ENCODE assay signal across 1 cellular context in the genomic region with DNA sequence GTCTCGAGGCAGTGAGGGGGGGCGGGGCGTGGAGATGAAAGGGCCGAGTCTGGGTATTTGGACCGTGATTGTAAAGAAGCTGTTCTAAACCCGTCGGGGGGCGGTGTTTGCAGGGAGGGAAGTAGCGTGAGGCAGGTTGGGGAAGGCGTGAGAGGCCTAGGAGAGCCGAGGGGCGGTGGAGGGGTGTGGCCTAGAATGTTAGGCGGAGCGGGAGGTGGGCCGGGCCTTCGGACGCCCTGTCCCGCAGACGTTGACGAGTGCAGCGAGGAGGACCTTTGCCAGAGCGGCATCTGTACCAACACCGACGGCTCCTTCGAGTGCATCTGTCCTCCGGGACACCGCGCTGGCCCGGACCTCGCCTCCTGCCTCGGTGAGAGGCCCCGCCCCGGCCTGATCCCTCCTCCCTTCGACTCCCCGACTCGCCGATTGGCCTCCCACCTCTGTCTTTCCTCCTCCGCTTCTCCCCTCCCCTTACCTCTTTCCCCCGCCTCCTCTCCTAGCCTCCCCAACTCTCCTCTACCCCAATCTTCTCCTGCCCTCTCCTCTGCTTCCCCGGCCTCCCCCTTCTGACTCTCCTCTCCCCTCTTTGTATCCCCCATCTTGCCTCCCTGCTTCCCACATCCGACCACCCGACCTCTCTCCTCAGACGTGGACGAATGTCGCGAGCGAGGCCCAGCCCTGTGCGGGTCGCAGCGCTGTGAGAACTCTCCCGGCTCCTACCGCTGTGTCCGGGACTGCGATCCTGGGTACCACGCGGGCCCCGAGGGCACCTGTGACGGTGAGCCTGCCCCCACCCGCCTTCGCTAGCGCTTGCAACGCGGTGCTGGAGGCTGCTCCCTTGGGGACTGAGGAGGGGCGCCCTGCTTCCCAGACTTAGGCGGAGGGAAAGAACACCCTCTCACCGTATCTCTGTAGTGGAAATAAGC.
TF ChIP-seq lines count a peak whose summit lies in the region.

No MANE protein-coding gene starts in this region.

TF ChIP-seq in HCT116, 20 proteins besides CTCF, POLR2A, EP300 and RAD21 (continued from another document):
- TF ChIP-seq, protein P1, sequence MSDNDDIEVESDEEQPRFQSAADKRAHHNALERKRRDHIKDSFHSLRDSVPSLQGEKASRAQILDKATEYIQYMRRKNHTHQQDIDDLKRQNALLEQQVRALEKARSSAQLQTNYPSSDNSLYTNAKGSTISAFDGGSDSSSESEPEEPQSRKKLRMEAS (IDR thresholded peaks at IDR 0.05): no peak
- TF ChIP-seq ZFX (IDR thresholded peaks at IDR 0.05) (0 out of 2 replicates have a peak, but pooled peaks have one; percentile 34), POLR2AphosphoS5 (IDR thresholded peaks at IDR 0.05; ENCODE audit: low read depth, low read length) (peak; percentile 68), EZH2phosphoT487 (IDR thresholded peaks at IDR 0.05; ENCODE audit: borderline replicate concordance) (no peak), FOSL1 (IDR thresholded peaks at IDR 0.05; ENCODE audit: low read depth) (no peak), JUND (IDR thresholded peaks at IDR 0.05) (no peak), SP1 (IDR thresholded peaks at IDR 0.05; ENCODE audit: low read depth) (peak; percentile 36)
- TF ChIP-seq, protein P2, sequence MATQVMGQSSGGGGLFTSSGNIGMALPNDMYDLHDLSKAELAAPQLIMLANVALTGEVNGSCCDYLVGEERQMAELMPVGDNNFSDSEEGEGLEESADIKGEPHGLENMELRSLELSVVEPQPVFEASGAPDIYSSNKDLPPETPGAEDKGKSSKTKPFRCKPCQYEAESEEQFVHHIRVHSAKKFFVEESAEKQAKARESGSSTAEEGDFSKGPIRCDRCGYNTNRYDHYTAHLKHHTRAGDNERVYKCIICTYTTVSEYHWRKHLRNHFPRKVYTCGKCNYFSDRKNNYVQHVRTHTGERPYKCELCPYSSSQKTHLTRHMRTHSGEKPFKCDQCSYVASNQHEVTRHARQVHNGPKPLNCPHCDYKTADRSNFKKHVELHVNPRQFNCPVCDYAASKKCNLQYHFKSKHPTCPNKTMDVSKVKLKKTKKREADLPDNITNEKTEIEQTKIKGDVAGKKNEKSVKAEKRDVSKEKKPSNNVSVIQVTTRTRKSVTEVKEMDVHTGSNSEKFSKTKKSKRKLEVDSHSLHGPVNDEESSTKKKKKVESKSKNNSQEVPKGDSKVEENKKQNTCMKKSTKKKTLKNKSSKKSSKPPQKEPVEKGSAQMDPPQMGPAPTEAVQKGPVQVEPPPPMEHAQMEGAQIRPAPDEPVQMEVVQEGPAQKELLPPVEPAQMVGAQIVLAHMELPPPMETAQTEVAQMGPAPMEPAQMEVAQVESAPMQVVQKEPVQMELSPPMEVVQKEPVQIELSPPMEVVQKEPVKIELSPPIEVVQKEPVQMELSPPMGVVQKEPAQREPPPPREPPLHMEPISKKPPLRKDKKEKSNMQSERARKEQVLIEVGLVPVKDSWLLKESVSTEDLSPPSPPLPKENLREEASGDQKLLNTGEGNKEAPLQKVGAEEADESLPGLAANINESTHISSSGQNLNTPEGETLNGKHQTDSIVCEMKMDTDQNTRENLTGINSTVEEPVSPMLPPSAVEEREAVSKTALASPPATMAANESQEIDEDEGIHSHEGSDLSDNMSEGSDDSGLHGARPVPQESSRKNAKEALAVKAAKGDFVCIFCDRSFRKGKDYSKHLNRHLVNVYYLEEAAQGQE (IDR thresholded peaks at IDR 0.05; ENCODE audit: low read depth): no peak
- TF ChIP-seq, protein P3, sequence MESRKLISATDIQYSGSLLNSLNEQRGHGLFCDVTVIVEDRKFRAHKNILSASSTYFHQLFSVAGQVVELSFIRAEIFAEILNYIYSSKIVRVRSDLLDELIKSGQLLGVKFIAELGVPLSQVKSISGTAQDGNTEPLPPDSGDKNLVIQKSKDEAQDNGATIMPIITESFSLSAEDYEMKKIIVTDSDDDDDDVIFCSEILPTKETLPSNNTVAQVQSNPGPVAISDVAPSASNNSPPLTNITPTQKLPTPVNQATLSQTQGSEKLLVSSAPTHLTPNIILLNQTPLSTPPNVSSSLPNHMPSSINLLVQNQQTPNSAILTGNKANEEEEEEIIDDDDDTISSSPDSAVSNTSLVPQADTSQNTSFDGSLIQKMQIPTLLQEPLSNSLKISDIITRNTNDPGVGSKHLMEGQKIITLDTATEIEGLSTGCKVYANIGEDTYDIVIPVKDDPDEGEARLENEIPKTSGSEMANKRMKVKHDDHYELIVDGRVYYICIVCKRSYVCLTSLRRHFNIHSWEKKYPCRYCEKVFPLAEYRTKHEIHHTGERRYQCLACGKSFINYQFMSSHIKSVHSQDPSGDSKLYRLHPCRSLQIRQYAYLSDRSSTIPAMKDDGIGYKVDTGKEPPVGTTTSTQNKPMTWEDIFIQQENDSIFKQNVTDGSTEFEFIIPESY (IDR thresholded peaks at IDR 0.05; ENCODE audit: extremely low read depth, insufficient replicate concordance, low read length): no peak
